ENCODE assay signal across 1 cellular context in genomic region chr20:46666818-46667515, GRCh38.
A peak's percentile ranks its signal among the peaks of the same experiment; 100 is the strongest.
TF ChIP-seq lines count a peak whose summit lies in the region.

No MANE protein-coding gene starts in this region.

TF ChIP-seq in HepG2, 621 proteins besides CTCF, POLR2A, EP300 and RAD21 (continued from another document and continues in another):
- TF ChIP-seq ZNF318 (CRISPR knock-in tag; IDR thresholded peaks at IDR 0.05) (peak; percentile 98), ZNF3 (CRISPR knock-in tag; IDR thresholded peaks at IDR 0.05) (peak; percentile 94), ZNF713 (CRISPR knock-in tag; IDR thresholded peaks at IDR 0.05) (no peak), ZNF501 (CRISPR knock-in tag; IDR thresholded peaks at IDR 0.05) (peak; percentile 94), KLF16 (CRISPR knock-in tag; IDR thresholded peaks at IDR 0.05) (peak in 1 of 2 experiments; percentile 100; a peak in 2 of 4 replicates), PAWR (CRISPR knock-in tag; IDR thresholded peaks at IDR 0.05; ENCODE audit: borderline replicate concordance) (no peak), ZNF230 (CRISPR knock-in tag; IDR thresholded peaks at IDR 0.05) (peak; percentile 48; the same call in 1 of the 2 replicates), TBL1XR1 (IDR thresholded peaks at IDR 0.05; ENCODE audit: borderline replicate concordance, low read length, partially characterized antibody) (peak; percentile 96), TOE1 (CRISPR knock-in tag; IDR thresholded peaks at IDR 0.05) (peak; percentile 96), GATAD1 (CRISPR knock-in tag; IDR thresholded peaks at IDR 0.05) (peak; percentile 85), ZNF562 (CRISPR knock-in tag; IDR thresholded peaks at IDR 0.05; ENCODE audit: borderline replicate concordance) (no peak), CEBPG (CRISPR knock-in tag; IDR thresholded peaks at IDR 0.05) (peak; percentile 100), ZNF564 (CRISPR knock-in tag; IDR thresholded peaks at IDR 0.05) (peak; percentile 94), ZBTB7A (CRISPR knock-in tag; IDR thresholded peaks at IDR 0.05) (peak; percentile 92), RFXANK (CRISPR knock-in tag; IDR thresholded peaks at IDR 0.05) (peak; percentile 94), RELA (CRISPR knock-in tag; IDR thresholded peaks at IDR 0.05) (peak; percentile 86; the same call in 1 of the 2 replicates), KDM4B (CRISPR knock-in tag; IDR thresholded peaks at IDR 0.05) (peak; percentile 100), CREB3 (CRISPR knock-in tag; IDR thresholded peaks at IDR 0.05) (peak; percentile 93), MXD1 (CRISPR knock-in tag; IDR thresholded peaks at IDR 0.05) (no peak; the same call in 1 of the 2 replicates), KIAA2018 (CRISPR knock-in tag; IDR thresholded peaks at IDR 0.05; ENCODE audit: borderline replicate concordance) (no peak), TERF1 (CRISPR knock-in tag; IDR thresholded peaks at IDR 0.05) (no peak), ETS1 (CRISPR knock-in tag; IDR thresholded peaks at IDR 0.05) (no peak), ZNF12 (CRISPR knock-in tag; IDR thresholded peaks at IDR 0.05) (peak; percentile 94), ZNF839 (CRISPR knock-in tag; IDR thresholded peaks at IDR 0.05; ENCODE audit: borderline replicate concordance) (no peak), ZNF83 (CRISPR knock-in tag; IDR thresholded peaks at IDR 0.05; ENCODE audit: borderline replicate concordance) (no peak), ZBTB20 (CRISPR knock-in tag; IDR thresholded peaks at IDR 0.05; ENCODE audit: borderline replicate concordance, low read depth) (peak; percentile 94), ZNF605 (CRISPR knock-in tag; IDR thresholded peaks at IDR 0.05) (peak; percentile 98), MXD3 (CRISPR knock-in tag; IDR thresholded peaks at IDR 0.05) (no peak; the same call in 1 of the 2 replicates), ZNF788 (CRISPR knock-in tag; IDR thresholded peaks at IDR 0.05; ENCODE audit: borderline replicate concordance) (peak; percentile 99), CCAR2 (optimal IDR thresholded peaks at IDR 0.05; ENCODE audit: low read depth, low read length) (peak; percentile 94), ZNF337 (CRISPR knock-in tag; IDR thresholded peaks at IDR 0.05; ENCODE audit: borderline replicate concordance, low read depth) (peak; percentile 95; the same call in 1 of the 2 replicates), ZBTB4 (CRISPR knock-in tag; IDR thresholded peaks at IDR 0.05; ENCODE audit: borderline replicate concordance) (peak; percentile 99; the same call in 1 of the 2 replicates), ZNF382 (CRISPR knock-in tag; IDR thresholded peaks at IDR 0.05; ENCODE audit: borderline replicate concordance) (no peak)
